17 cellular contexts compared by ENCODE assay signal in genomic region chr5:88480766-88481499, GRCh38.
DNase-seq lines count a peak whose midpoint lies in the region; TF ChIP-seq lines count a peak whose summit lies in the region.
"Had no signal": no experiment of that assay in that cellular context is flagged by ENCODE, and none has a peak within 500 bp of the region (broad histone marks: within the 10 kb centered on the region; RNA-seq: fewer than 3 reads in every experiment).

No MANE protein-coding gene starts in this region.

- no peaks in the 10 kb centered on the region for H3K36me3 ChIP-seq in vagina
- H3K36me3 ChIP-seq: right lobe of liver, SJCRH30, tibial nerve had no signal

- DNase-seq in M059J (ENCODE audit: low read depth) (peak; percentile 63), NCI-H82 (lab: John Stamatoyannopoulos, UW) (peak; percentile 64), fibroblast of gingiva (ENCODE audit: low read depth) (peak; percentile 25), superior temporal gyrus (ENCODE audit: extremely low spot score) (peak; percentile 64), NCI-H1048 (lab: John Stamatoyannopoulos, UW) (no peak), COLO829 (ENCODE audit: low spot score) (no peak), vagina (ENCODE audit: extremely low spot score in 2 of 2) (no peak)
- DNase-seq: activated naive CD8-positive, alpha-beta T cell treated with anti-CD3 and anti-CD28 coated beads for 36 hours; cortex of kidney; EL; foreskin fibroblast; NCI-H526; PC-3; stimulated activated naive CD4-positive, alpha-beta T cell treated with Interleukin-2 at 50 U/mL for 16 hours had no signal

- no peak for TF ChIP-seq POLR2A in vagina (IDR thresholded peaks at IDR 0.05)

- no peaks in the 10 kb centered on the region for H3K27me3 ChIP-seq in vagina
- H3K27me3 ChIP-seq: right lobe of liver, SJCRH30, tibial nerve had no signal

- intact Hi-C loops in vagina (cut with DNase I), result no loop called here

- H3K27ac ChIP-seq in vagina, result no peak overlapping the region
- H3K27ac ChIP-seq: right lobe of liver, SJCRH30, tibial nerve had no signal

- no peaks in the 10 kb centered on the region for H3K4me1 ChIP-seq in vagina
- H3K4me1 ChIP-seq: right lobe of liver, SJCRH30 had no signal

- no peak for TF ChIP-seq CTCF in vagina (IDR thresholded peaks at IDR 0.05)

- no peak overlapping the region for H3K4me3 ChIP-seq in vagina
- H3K4me3 ChIP-seq: right lobe of liver, SJCRH30, tibial nerve had no signal

- no peaks in the 10 kb centered on the region for H3K9me3 ChIP-seq in vagina
- H3K9me3 ChIP-seq: right lobe of liver, SJCRH30, tibial nerve had no signal

Comparison
In these comparisons a context has a peak if more than half of its experiments do, and no peak if none do; other contexts are left out.
1. DNase-seq: peak in M059J (single experiment), NCI-H82 (single experiment), fibroblast of gingiva (single experiment) and superior temporal gyrus (single experiment); none in NCI-H1048 (single experiment), COLO829 (single experiment) and vagina (0 of 2).